In genomic region chr13:29964181-29964845, GRCh38 we compare ENCODE assay signal across 2 cellular contexts.
TF ChIP-seq lines count a peak whose summit lies in the region.

No MANE protein-coding gene starts in this region.

TF ChIP-seq in GM23338, 12 proteins besides CTCF, POLR2A, EP300 and RAD21 (continued from another document):
- TF ChIP-seq ZNF462 (CRISPR knock-in tag; IDR thresholded peaks at IDR 0.05) (peak; percentile 15; the same call in 1 of the 2 replicates), REST (IDR thresholded peaks at IDR 0.05; ENCODE audit: unreplicated experiment) (peak; percentile 22), JUNB (IDR thresholded peaks at IDR 0.05; ENCODE audit: unreplicated experiment) (no peak), ZNF331 (CRISPR knock-in tag; IDR thresholded peaks at IDR 0.05; ENCODE audit: low read depth) (no peak)

TF ChIP-seq in H1, 55 proteins besides CTCF, POLR2A, EP300 and RAD21 (continued from another document):
- TF ChIP-seq ATF3 (IDR thresholded peaks at IDR 0.05; ENCODE audit: insufficient read depth, low read depth, low read length), result no peak
- peak; percentile 88 for TF ChIP-seq NANOG (IDR thresholded peaks at IDR 0.05; ENCODE audit: insufficient read depth, low read depth, low read length, poor library complexity, severe bottlenecking)
- TF ChIP-seq HDAC2 (IDR thresholded peaks at IDR 0.05; ENCODE audit: borderline replicate concordance in 1 of 2, low read depth in 2 of 2, low read length in 2 of 2), result 0 out of 4 replicates have a peak, but pooled peaks of 1 of the 2 experiments have one; percentile 45
- peak; percentile 72 for TF ChIP-seq ASH2L (IDR thresholded peaks at IDR 0.05; ENCODE audit: low read length)
- no peak; the same call in 1 of the 2 replicates for TF ChIP-seq CHD2 (IDR thresholded peaks at IDR 0.05; ENCODE audit: low read length)
- TF ChIP-seq YY1 (IDR thresholded peaks at IDR 0.05; ENCODE audit: low read depth, low read length), result peak; percentile 84
